ENCODE assay signal across 8 cellular contexts in genomic region chr3:135965506-135966348, GRCh38. TPM values are rescaled to one million over a fixed set of nuclear protein-coding genes. Genes with fewer than 3 reads are reported as not detected.
A peak's percentile ranks its signal among the peaks of the same experiment; 100 is the strongest.
DNase-seq lines count a peak whose midpoint lies in the region; ATAC-seq and TF ChIP-seq lines count a peak whose summit lies in the region.

A gene with protein sequence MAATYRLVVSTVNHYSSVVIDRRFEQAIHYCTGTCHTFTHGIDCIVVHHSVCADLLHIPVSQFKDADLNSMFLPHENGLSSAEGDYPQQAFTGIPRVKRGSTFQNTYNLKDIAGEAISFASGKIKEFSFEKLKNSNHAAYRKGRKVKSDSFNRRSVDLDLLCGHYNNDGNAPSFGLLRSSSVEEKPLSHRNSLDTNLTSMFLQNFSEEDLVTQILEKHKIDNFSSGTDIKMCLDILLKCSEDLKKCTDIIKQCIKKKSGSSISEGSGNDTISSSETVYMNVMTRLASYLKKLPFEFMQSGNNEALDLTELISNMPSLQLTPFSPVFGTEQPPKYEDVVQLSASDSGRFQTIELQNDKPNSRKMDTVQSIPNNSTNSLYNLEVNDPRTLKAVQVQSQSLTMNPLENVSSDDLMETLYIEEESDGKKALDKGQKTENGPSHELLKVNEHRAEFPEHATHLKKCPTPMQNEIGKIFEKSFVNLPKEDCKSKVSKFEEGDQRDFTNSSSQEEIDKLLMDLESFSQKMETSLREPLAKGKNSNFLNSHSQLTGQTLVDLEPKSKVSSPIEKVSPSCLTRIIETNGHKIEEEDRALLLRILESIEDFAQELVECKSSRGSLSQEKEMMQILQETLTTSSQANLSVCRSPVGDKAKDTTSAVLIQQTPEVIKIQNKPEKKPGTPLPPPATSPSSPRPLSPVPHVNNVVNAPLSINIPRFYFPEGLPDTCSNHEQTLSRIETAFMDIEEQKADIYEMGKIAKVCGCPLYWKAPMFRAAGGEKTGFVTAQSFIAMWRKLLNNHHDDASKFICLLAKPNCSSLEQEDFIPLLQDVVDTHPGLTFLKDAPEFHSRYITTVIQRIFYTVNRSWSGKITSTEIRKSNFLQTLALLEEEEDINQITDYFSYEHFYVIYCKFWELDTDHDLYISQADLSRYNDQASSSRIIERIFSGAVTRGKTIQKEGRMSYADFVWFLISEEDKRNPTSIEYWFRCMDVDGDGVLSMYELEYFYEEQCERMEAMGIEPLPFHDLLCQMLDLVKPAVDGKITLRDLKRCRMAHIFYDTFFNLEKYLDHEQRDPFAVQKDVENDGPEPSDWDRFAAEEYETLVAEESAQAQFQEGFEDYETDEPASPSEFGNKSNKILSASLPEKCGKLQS (N-terminal part only) (plus strand): TSS chr3:135965728. CDS start chr3:136001499, 35,771 bp downstream.

- peaks cover 29% of the 10 kb centered on the region for H3K4me1 Mint-ChIP-seq in endothelial cell (ENCODE audit: unreplicated experiment)

- peaks cover 14% of the 10 kb centered on the region for H3K36me3 Mint-ChIP-seq in endothelial cell (ENCODE audit: low read depth, unreplicated experiment)

- peak within 1 kb of the TSS; percentile 94 for H3K4me3 Mint-ChIP-seq in endothelial cell (ENCODE audit: unreplicated experiment)

- TF ChIP-seq CTCF in endothelial cell (IDR thresholded peaks at IDR 0.05; ENCODE audit: unreplicated experiment), result no peak

- no peaks in the 10 kb centered on the region for H3K9me3 Mint-ChIP-seq in endothelial cell (ENCODE audit: unreplicated experiment)

- 0% methylated on average over 54 to 61 of the region's 89 CpGs for WGBS in mesodermal cell (ENCODE audit: insufficient coverage in 2 of 2), 2 experiments

- peaks cover 19% of the 10 kb centered on the region for H3K4me1 ChIP-seq in mesodermal cell (ENCODE audit: control insufficient read depth, insufficient read depth, low read length, poor library complexity, severe bottlenecking)

- H3K4me3 ChIP-seq in mesodermal cell (ENCODE audit: extremely low read depth, insufficient read depth, low read length, poor library complexity, severe bottlenecking), result peak within 1 kb of the TSS; percentile 85

- peak; percentile 80 for ATAC-seq in GM19372 (IDR thresholded peaks at IDR 0.05; ENCODE audit: low read depth, unreplicated experiment)
- ATAC-seq in HG03469 (IDR thresholded peaks at IDR 0.05; ENCODE audit: unreplicated experiment), result peak; percentile 66

- peaks cover 6% of the 10 kb centered on the region for H3K36me3 ChIP-seq in mesodermal cell (ENCODE audit: control insufficient read depth, insufficient read depth, low read length)

- peaks cover 10% of the 10 kb centered on the region for H3K27me3 Mint-ChIP-seq in endothelial cell (ENCODE audit: unreplicated experiment)

- peak within 1 kb of the TSS; percentile 89 for H3K27ac ChIP-seq in mesodermal cell (ENCODE audit: low read depth, low read length, severe bottlenecking)

- peak; percentile 97 for DNase-seq in AG20443 (ENCODE audit: low spot score)
- peak; percentile 65 to 85 for DNase-seq in NOMO-1 (lab: John Stamatoyannopoulos, UW; ENCODE audit: unreplicated experiment in 2 of 2)
- DNase-seq in activated T-cell treated with anti-CD3 and anti-CD28 coated beads for 24 hours (ENCODE audit: low read depth), result peak; percentile 62
- peak; percentile 92 for DNase-seq in endothelial cell (ENCODE audit: low spot score)
- peak; percentile 54 for DNase-seq in stimulated activated CD8-positive, alpha-beta memory T cell treated with anti-CD3 and anti-CD28 coated beads, Interleukin-12 subunit alpha, Interleukin-12 subunit beta, amount 100 ng/mL, for 4 hours (ENCODE audit: low read depth)

- peak within 1 kb of the TSS; percentile 87 for H3K27ac Mint-ChIP-seq in endothelial cell (ENCODE audit: unreplicated experiment)

- H3K9me3 ChIP-seq in mesodermal cell (ENCODE audit: control insufficient read depth, low read length), result peaks cover 3% of the 10 kb centered on the region

RNA-seq across cellular contexts. Expression of the gene that starts here (rescaled TPM):
- total RNA-seq in endothelial cell (ENCODE audit: unreplicated experiment), result 19.3 TPM
- 18.4 TPM for polyA plus RNA-seq in mesodermal cell (2013, experiment 1 of 2)
- polyA plus RNA-seq in mesodermal cell (2013, experiment 2 of 2), result 20.1 TPM

Comparison
In these comparisons a context has a peak if more than half of its experiments do, and no peak if none do; other contexts are left out.
1. Peak in every context shown above with its lines: DNase-seq, ATAC-seq, H3K4me3 ChIP-seq and H3K27ac ChIP-seq.